21 cellular contexts compared by ENCODE assay signal in the genomic region with DNA sequence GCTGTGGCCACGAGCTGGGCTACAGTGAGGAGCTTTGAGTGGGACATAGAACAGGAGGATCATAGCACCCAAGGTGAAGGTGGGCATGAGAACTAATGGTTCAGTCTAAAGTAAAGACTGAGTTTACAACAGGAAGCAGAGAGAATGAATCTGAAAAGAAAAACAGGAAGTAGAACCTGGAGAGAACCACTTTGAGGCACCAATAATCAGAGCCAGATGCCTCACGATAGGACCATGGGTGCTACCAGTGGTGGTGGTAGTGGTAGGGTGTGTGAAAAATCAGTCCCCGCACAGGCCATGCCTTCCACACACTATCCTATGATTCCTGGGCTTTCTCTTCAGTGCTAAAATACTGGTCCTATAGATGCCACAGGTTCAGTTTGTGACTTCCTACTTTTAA.
A peak's percentile ranks its signal among the peaks of the same experiment; 100 is the strongest.
DNase-seq lines count a peak whose midpoint lies in the region; ATAC-seq and TF ChIP-seq lines count a peak whose summit lies in the region.
"Had no signal": no experiment of that assay in that cellular context is flagged by ENCODE, and none has a peak within 500 bp of the region (broad histone marks: within the 10 kb centered on the region; RNA-seq: fewer than 3 reads in every experiment).

No MANE protein-coding gene starts in this region.

- peak overlapping the region; percentile 84 for H2BK15ac ChIP-seq in mesenchymal stem cell (ENCODE audit: low read depth, poor library complexity, severe bottlenecking)

- no peak overlapping the region for H4K8ac ChIP-seq in mesenchymal stem cell (ENCODE audit: low read length)

- peak overlapping the region in 1 of 2 experiments; percentile 62 for H3K4me3 ChIP-seq in mesenchymal stem cell (ENCODE audit: insufficient read depth in 1 of 2, low read depth in 1 of 2, low read length in 2 of 2)

- peak overlapping the region in 1 of 2 experiments; percentile 80 for H3K18ac ChIP-seq in mesenchymal stem cell (ENCODE audit: low read depth in 1 of 2, low read length in 2 of 2)

- no peak overlapping the region for H3K27ac ChIP-seq in mesenchymal stem cell (ENCODE audit: low read length, poor library complexity, severe bottlenecking)

- H4K91ac ChIP-seq in mesenchymal stem cell (ENCODE audit: low read length) = no peak overlapping the region

- H3K4me2 ChIP-seq in mesenchymal stem cell (ENCODE audit: low read length, poor library complexity, severe bottlenecking) = no peak overlapping the region

- no peak overlapping the region for H2BK120ac ChIP-seq in mesenchymal stem cell (ENCODE audit: low read depth, low read length)

- no peaks in the 10 kb centered on the region for H3K79me1 ChIP-seq in mesenchymal stem cell (replicated peaks; ENCODE audit: low read length, poor library complexity, severe bottlenecking)

- H2BK5ac ChIP-seq in mesenchymal stem cell (ENCODE audit: low read depth, low read length, poor library complexity, severe bottlenecking) = no peak overlapping the region

- H3K36me3 ChIP-seq in mesenchymal stem cell (ENCODE audit: control insufficient read depth in 1 of 2, insufficient read depth in 2 of 2, low read depth in 1 of 2, low read length in 2 of 2) = no peaks in the 10 kb centered on the region

- no peaks in the 10 kb centered on the region for H3K9me3 ChIP-seq in mesenchymal stem cell (ENCODE audit: control insufficient read depth, low read length)

- peak overlapping the region in 1 of 2 experiments; percentile 96 for H2BK12ac ChIP-seq in mesenchymal stem cell (ENCODE audit: low read length in 2 of 2)

- H2AK5ac ChIP-seq in mesenchymal stem cell (ENCODE audit: low read length, severe bottlenecking) = no peak overlapping the region

- 81% methylated on average over 2 of the region's 3 CpGs for WGBS in mesenchymal stem cell

- peak overlapping the region; percentile 77 for H3K9ac ChIP-seq in mesenchymal stem cell (ENCODE audit: low read length)

- ATAC-seq in GM18870 (IDR thresholded peaks at IDR 0.05; ENCODE audit: unreplicated experiment) (peak; percentile 73), HG02623 (IDR thresholded peaks at IDR 0.05; ENCODE audit: unreplicated experiment) (peak; percentile 63), omental fat pad (ENCODE audit: low FRiP score) (no peak)
- ATAC-seq: activated CD4-positive, alpha-beta T cell treated with anti-CD3 and anti-CD28 coated beads for 36 hours; Panc1 had no signal

- H2AFZ ChIP-seq in mesenchymal stem cell (ENCODE audit: low read depth, low read length) = no peak overlapping the region

- TF ChIP-seq CTCF in omental fat pad (IDR thresholded peaks at IDR 0.05) = no peak

- peak overlapping the region in 1 of 2 experiments; percentile 24 for H3K4ac ChIP-seq in mesenchymal stem cell (ENCODE audit: low read depth in 1 of 2, low read length in 2 of 2)

- peaks cover 1% of the 10 kb centered on the region for H3K4me1 ChIP-seq in mesenchymal stem cell (ENCODE audit: control insufficient read depth, insufficient read depth, low read depth, low read length)

- H3K27me3 ChIP-seq in mesenchymal stem cell (ENCODE audit: control insufficient read depth in 1 of 2, insufficient read depth in 1 of 2, low read length in 2 of 2) = no peaks in the 10 kb centered on the region

- in situ Hi-C loops in KBM-7 (cut with MboI; ENCODE audit: low pct_unique_long_range_greater_than_20kb, low sequenced_read_pairs) = no loop called here

- no peak overlapping the region for H3K23ac ChIP-seq in mesenchymal stem cell (ENCODE audit: low read length in 2 of 2)

- DNase-seq in KBM-7 (peak; percentile 28), mesenchymal stem cell (no peak), omental fat pad (ENCODE audit: low spot score) (no peak), NCI-H2029 (lab: John Stamatoyannopoulos, UW) (no peak), NCI-H2227 (lab: John Stamatoyannopoulos, UW; ENCODE audit: unreplicated experiment) (no peak), cortex of kidney (lab: John Stamatoyannopoulos, UW) (no peak)
- DNase-seq: activated CD4-positive, alpha-beta T cell treated with anti-CD3 and anti-CD28 coated beads for 36 hours; activated naive CD4-positive, alpha-beta T cell treated with anti-CD3 and anti-CD28 coated beads, Interleukin-2, amount 10 ng/mL, durations not matched to agents 7 days and 5 days; activated T-cell treated with anti-CD3 and anti-CD28 coated beads, Interleukin-2, amount 50 U/mL, for 48 hours; AML-193; amygdala; DMS79 treated with DMSO at 0.1 percent for 48 hours; kidney; mammary epithelial cell; NCI-H1092; NCI-H2029 treated with DMSO at 0.1 percent for 48 hours; NCI-H82; retina had no signal

- H3K14ac ChIP-seq in mesenchymal stem cell (ENCODE audit: low read length in 2 of 2) = no peak overlapping the region
